ENCODE assay signal across 24 cellular contexts in the genomic region with DNA sequence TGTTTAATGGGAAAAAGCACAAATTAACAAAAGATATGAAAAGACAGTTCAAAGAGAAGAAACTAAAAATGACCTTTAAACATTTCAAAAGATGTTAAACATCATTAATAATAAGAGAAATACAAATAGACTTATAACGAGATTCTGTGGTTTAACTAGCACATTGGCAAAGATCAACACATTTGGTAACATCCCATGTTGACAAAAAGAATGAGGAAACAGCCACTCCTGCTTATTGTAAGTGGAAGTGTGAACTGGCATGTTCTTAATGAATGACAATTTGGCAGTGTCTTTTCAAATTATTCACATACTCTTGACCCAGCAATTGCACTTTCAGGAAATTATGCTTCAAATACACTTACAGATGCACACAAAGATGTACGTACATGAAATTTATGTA.
"Had no signal": no experiment of that assay in that cellular context is flagged by ENCODE, and none has a peak within 500 bp of the region (broad histone marks: within the 10 kb centered on the region; RNA-seq: fewer than 3 reads in every experiment).

No MANE protein-coding gene starts in this region.

- DNase-seq: activated CD4-positive, alpha-beta memory T cell treated with anti-CD3 and anti-CD28 coated beads, Interleukin-2, amount 10 ng/mL, durations not matched to agents 7 days and 5 days; activated CD4-positive, alpha-beta T cell treated with anti-CD3 and anti-CD28 coated beads for 36 hours; activated CD4-positive, alpha-beta T cell treated with anti-CD3 and anti-CD28 coated beads, Interleukin-2, amount 50 U/mL, for 1 hour; activated gamma-delta T cell; activated naive CD4-positive, alpha-beta T cell treated with anti-CD3 and anti-CD28 coated beads for 36 hours; activated naive CD8-positive, alpha-beta T cell treated with anti-CD3 and anti-CD28 coated beads for 36 hours; activated T-cell treated with anti-CD3 and anti-CD28 coated beads for 4 hours; activated T-cell treated with anti-CD3 and anti-CD28 coated beads, Interleukin-2, amount 50 U/mL, for 48 hours; anterior cingulate cortex; caudate nucleus; IMR-90; Kasumi-1; KBM-7; NCI-H1105 treated with DMSO at 0.1 percent for 48 hours; NCI-H1436 treated with DMSO at 0.1 percent for 48 hours; NCI-H187 treated with DMSO at 0.1 percent for 48 hours; NCI-H2081 treated with DMSO at 0.1 percent for 48 hours; NCI-H524; NCI-H82; PC-9; SHP77 treated with DMSO at 0.1 percent for 48 hours; T-helper 1 cell; WERI-Rb-1 had no signal

- H3K36me3 ChIP-seq: WERI-Rb-1 had no signal

- H3K4me3 ChIP-seq: PC-9, SK-N-MC had no signal

- H3K27ac ChIP-seq: PC-9, SK-N-MC, WERI-Rb-1 had no signal
